In genomic region chr15:79089331-79089889, GRCh38 we compare ENCODE assay signal across 1 cellular context.
TF ChIP-seq lines count a peak whose summit lies in the region.

No MANE protein-coding gene starts in this region.

TF ChIP-seq in endothelial cell of umbilical vein, 7 proteins besides CTCF, POLR2A, EP300 and RAD21:
- no peak for TF ChIP-seq GATA2 (IDR thresholded peaks at IDR 0.05; ENCODE audit: insufficient read depth, insufficient read length, low read depth, low read length)
- no peak for TF ChIP-seq JUN (IDR thresholded peaks at IDR 0.05; ENCODE audit: borderline replicate concordance, insufficient read depth, insufficient read length, low read depth)
- TF ChIP-seq POLR2AphosphoS5 (IDR thresholded peaks at IDR 0.05; ENCODE audit: insufficient read depth, low read depth, low read length) = no peak
- peak; percentile 63 for TF ChIP-seq EZH2 (IDR thresholded peaks at IDR 0.05; ENCODE audit: borderline replicate concordance, low read depth, low read length, severe bottlenecking)
